Comparison of ENCODE assay signal across 8 cellular contexts in genomic region chr11:65427691-65428577, GRCh38.
DNase-seq lines count a peak whose midpoint lies in the region; ATAC-seq and TF ChIP-seq lines count a peak whose summit lies in the region.

No MANE protein-coding gene starts in this region.

- H3K9me2 ChIP-seq in OCI-LY1 (ENCODE audit: low read depth, low read length), result no peaks in the 10 kb centered on the region

- no peak for ATAC-seq in HG02610 (IDR thresholded peaks at IDR 0.05; ENCODE audit: unreplicated experiment)

- H3K79me2 ChIP-seq in OCI-LY1 (ENCODE audit: insufficient read depth, low read length), result peaks cover 99% of the 10 kb centered on the region

- H4K20me1 ChIP-seq in OCI-LY1 (ENCODE audit: insufficient read depth, low read length), result no peaks in the 10 kb centered on the region

- peak overlapping the region; percentile 87; the same call in 1 of the 2 replicates for H3K9ac ChIP-seq in ES-I3 (ENCODE audit: low read depth, low read length)
- peak overlapping the region; percentile 99 for H3K9ac ChIP-seq in OCI-LY1 (ENCODE audit: low read length)
- no peak overlapping the region for H3K9ac ChIP-seq in iPS-15b (ENCODE audit: low read depth, low read length)

- peak overlapping the region; percentile 88 for H3K4me2 ChIP-seq in OCI-LY1 (ENCODE audit: low read length)

- H3K4me3 ChIP-seq in OCI-LY1 (ENCODE audit: low read depth, low read length, poor library complexity, severe bottlenecking) (peak overlapping the region; percentile 95), iPS-15b (ENCODE audit: low read depth, low read length) (peak overlapping the region; percentile 78)

- H3K27ac ChIP-seq in OCI-LY1 (ENCODE audit: low read depth, low read length, poor library complexity, severe bottlenecking), result peak overlapping the region; percentile 99
- peak overlapping the region; percentile 70 for H3K27ac ChIP-seq in angular gyrus (ENCODE audit: low read depth, low read length)

- H3F3A ChIP-seq in OCI-LY1 (ENCODE audit: insufficient read depth, low read length), result no peaks in the 10 kb centered on the region; the same call in 1 of the 2 replicates

- H3K4me1 ChIP-seq in ES-I3 (ENCODE audit: insufficient read depth, low read length), result 0 out of 2 replicates have a peak, but pooled peaks cover 3% of the 10 kb centered on the region
- peaks cover 76% of the 10 kb centered on the region for H3K4me1 ChIP-seq in OCI-LY1 (ENCODE audit: insufficient read depth, low read length, severe bottlenecking)
- H3K4me1 ChIP-seq in iPS-15b (ENCODE audit: control insufficient read depth, insufficient read depth, low read length), result peaks cover 21% of the 10 kb centered on the region

- H3K36me3 ChIP-seq in ES-I3 (ENCODE audit: insufficient read depth, low read length) (peaks cover 29% of the 10 kb centered on the region), OCI-LY1 (ENCODE audit: insufficient read depth, low read length) (peaks cover 67% of the 10 kb centered on the region), iPS-15b (ENCODE audit: control insufficient read depth, insufficient read depth, low read length) (no peaks in the 10 kb centered on the region)

- TF ChIP-seq CTCF in OCI-LY1 (IDR thresholded peaks at IDR 0.05; ENCODE audit: low read length), result no peak

- DNase-seq in stimulated activated CD4-positive, alpha-beta T cell treated with anti-CD3 and anti-CD28 coated beads, Interleukin-4, amount 100 ng/mL, for 24 hours, result peak; percentile 57
- DNase-seq in hepatic stellate cell (ENCODE audit: low spot score) (no peak), kidney glomerular epithelial cell (lab: John Stamatoyannopoulos, UW) (no peak)

- H2AFZ ChIP-seq in OCI-LY1 (ENCODE audit: low read length), result no peak overlapping the region

- H3K27me3 ChIP-seq in OCI-LY1 (ENCODE audit: insufficient read depth, low read length), result no peaks in the 10 kb centered on the region
- H3K27me3 ChIP-seq in iPS-15b (ENCODE audit: control insufficient read depth, insufficient read depth, low read length), result no peaks in the 10 kb centered on the region

- H3K9me3 ChIP-seq in ES-I3 (ENCODE audit: control insufficient read depth, insufficient read depth, low read length) (no peaks in the 10 kb centered on the region), OCI-LY1 (ENCODE audit: low read length) (no peaks in the 10 kb centered on the region), iPS-15b (ENCODE audit: control insufficient read depth, insufficient read depth, low read length) (no peaks in the 10 kb centered on the region)
